In genomic region chr6:99852031-99852430, GRCh38 we compare ENCODE assay signal across 36 cellular contexts.
"Had no signal": no experiment of that assay in that cellular context is flagged by ENCODE, and none has a peak within 500 bp of the region (broad histone marks: within the 10 kb centered on the region; RNA-seq: fewer than 3 reads in every experiment).

No MANE protein-coding gene starts in this region.

- H3K36me3 ChIP-seq: adrenal gland, ascending aorta, brain microvascular endothelial cell, breast epithelium, cardiac muscle cell had no signal

- H3K9me3 Mint-ChIP-seq: activated naive CD4-positive, alpha-beta T cell treated with anti-CD3 and anti-CD28 coated beads for 36 hours; activated naive CD4-positive, alpha-beta T cell treated with anti-CD3 and anti-CD28 coated beads, Interleukin-2, amount 10 ng/mL, durations not matched to agents 7 days and 5 days; activated naive CD4-positive, alpha-beta T cell treated with anti-CD3 and anti-CD28 coated beads, Interleukin-2, amount 50 U/mL, for 24 hours; activated naive CD4-positive, alpha-beta T cell treated with anti-CD3 and anti-CD28 coated beads, Interleukin-2, amount 50 U/mL, for 72 hours; activated naive CD8-positive, alpha-beta T cell treated with anti-CD3 and anti-CD28 coated beads for 36 hours; activated naive CD8-positive, alpha-beta T cell treated with anti-CD3 and anti-CD28 coated beads, Interleukin-2, amount 10 ng/mL, durations not matched to agents 7 days and 5 days; activated naive CD8-positive, alpha-beta T cell treated with anti-CD3 and anti-CD28 coated beads, Interleukin-2, amount 50 U/mL, for 24 hours; activated T-cell treated with anti-CD3 and anti-CD28 coated beads, Interleukin-2, amount 50 U/mL, for 24 hours; activated T-cell treated with anti-CD3 and anti-CD28 coated beads, Interleukin-2, amount 50 U/mL, for 4 hours; activated T-helper 17 cell treated with anti-CD3 and anti-CD28 coated beads, Interleukin-2, amount 50 U/mL, for 72 hours; activated T-helper 2 cell treated with anti-CD3 and anti-CD28 coated beads, Interferon-gamma antibody, Interleukin-2, Interleukin-4, amounts not matched to agents 10 μg/mL and 5 μg/mL and 100 μg/mL, durations not matched to agents 14 hours and 24 hours and 36 hours; brain; central memory CD8-positive, alpha-beta T cell had no signal

- H3K4me1 ChIP-seq: adrenal gland, ascending aorta, body of pancreas, breast epithelium had no signal

- H3K4me3 Mint-ChIP-seq: activated naive CD4-positive, alpha-beta T cell treated with anti-CD3 and anti-CD28 coated beads for 36 hours; activated naive CD4-positive, alpha-beta T cell treated with anti-CD3 and anti-CD28 coated beads, Interleukin-2, amount 10 ng/mL, durations not matched to agents 7 days and 5 days; activated naive CD4-positive, alpha-beta T cell treated with anti-CD3 and anti-CD28 coated beads, Interleukin-2, amount 50 U/mL, for 24 hours; activated naive CD8-positive, alpha-beta T cell; activated naive CD8-positive, alpha-beta T cell treated with anti-CD3 and anti-CD28 coated beads for 36 hours; activated naive CD8-positive, alpha-beta T cell treated with anti-CD3 and anti-CD28 coated beads, Interleukin-2, amount 10 ng/mL, durations not matched to agents 7 days and 5 days; activated naive CD8-positive, alpha-beta T cell treated with anti-CD3 and anti-CD28 coated beads, Interleukin-2, amount 50 U/mL, for 24 hours; activated T-cell treated with anti-CD3 and anti-CD28 coated beads, Interleukin-2, amount 50 U/mL, for 24 hours; activated T-cell treated with anti-CD3 and anti-CD28 coated beads, Interleukin-2, amount 50 U/mL, for 4 hours; activated T-cell treated with anti-CD3 and anti-CD28 coated beads, Interleukin-2, amount 50 U/mL, for 72 hours; activated T-helper 17 cell treated with anti-CD3 and anti-CD28 coated beads, Interleukin-2, amount 50 U/mL, for 72 hours; brain; central memory CD8-positive, alpha-beta T cell had no signal

- H3K27ac Mint-ChIP-seq: activated naive CD4-positive, alpha-beta T cell treated with anti-CD3 and anti-CD28 coated beads for 36 hours; activated naive CD4-positive, alpha-beta T cell treated with anti-CD3 and anti-CD28 coated beads, Interleukin-2, amount 10 ng/mL, durations not matched to agents 7 days and 5 days; activated naive CD4-positive, alpha-beta T cell treated with anti-CD3 and anti-CD28 coated beads, Interleukin-2, amount 50 U/mL, for 24 hours; activated naive CD4-positive, alpha-beta T cell treated with anti-CD3 and anti-CD28 coated beads, Interleukin-2, amount 50 U/mL, for 72 hours; activated naive CD8-positive, alpha-beta T cell; activated naive CD8-positive, alpha-beta T cell treated with anti-CD3 and anti-CD28 coated beads for 36 hours; activated naive CD8-positive, alpha-beta T cell treated with anti-CD3 and anti-CD28 coated beads, Interleukin-2, amount 10 ng/mL, durations not matched to agents 7 days and 5 days; activated naive CD8-positive, alpha-beta T cell treated with anti-CD3 and anti-CD28 coated beads, Interleukin-2, amount 50 U/mL, for 24 hours; activated T-cell treated with anti-CD3 and anti-CD28 coated beads, Interleukin-2, amount 50 U/mL, for 24 hours; activated T-cell treated with anti-CD3 and anti-CD28 coated beads, Interleukin-2, amount 50 U/mL, for 72 hours; activated T-helper 17 cell treated with anti-CD3 and anti-CD28 coated beads, Interleukin-2, amount 50 U/mL, for 72 hours; activated T-helper 2 cell treated with anti-CD3 and anti-CD28 coated beads, Interferon-gamma antibody, Interleukin-2, Interleukin-4, amounts not matched to agents 10 μg/mL and 5 μg/mL and 100 μg/mL, durations not matched to agents 14 hours and 24 hours and 36 hours; brain had no signal

- H3K27me3 ChIP-seq: adrenal gland, ascending aorta, body of pancreas, brain microvascular endothelial cell, cardiac muscle cell had no signal

- H3K9me3 ChIP-seq: adrenal gland, ascending aorta, body of pancreas, breast epithelium had no signal

- H3K4me3 ChIP-seq: adrenal gland, ascending aorta, body of pancreas, breast epithelium, cardiac muscle cell had no signal

- DNase-seq: activated effector memory CD4-positive, alpha-beta T cell treated with anti-CD3 and anti-CD28 coated beads, Interleukin-2, amount 50 U/mL, for 16 hours; activated effector memory CD4-positive, alpha-beta T cell treated with Interleukin-2 at 50 U/mL for 16 hours; activated gamma-delta T cell; activated gamma-delta T cell treated with Interleukin-2 at 50 U/mL for 16 hours; activated naive CD4-positive, alpha-beta T cell; activated naive CD4-positive, alpha-beta T cell treated with anti-CD3 and anti-CD28 coated beads for 36 hours; activated naive CD4-positive, alpha-beta T cell treated with anti-CD3 and anti-CD28 coated beads, Interleukin-2, amount 10 ng/mL, durations not matched to agents 7 days and 5 days; activated naive CD4-positive, alpha-beta T cell treated with anti-CD3 and anti-CD28 coated beads, Interleukin-2, amount 50 U/mL, for 16 hours; activated naive CD4-positive, alpha-beta T cell treated with Interleukin-2 at 50 U/mL for 16 hours; activated naive CD8-positive, alpha-beta T cell treated with anti-CD3 and anti-CD28 coated beads for 36 hours; activated naive CD8-positive, alpha-beta T cell treated with anti-CD3 and anti-CD28 coated beads, Interleukin-2, amount 10 ng/mL, durations not matched to agents 7 days and 5 days; activated naive CD8-positive, alpha-beta T cell treated with anti-CD3 and anti-CD28 coated beads, Interleukin-2, amount 50 U/mL, for 24 hours; activated T-cell treated with anti-CD3 and anti-CD28 coated beads, Interleukin-2, amount 50 U/mL, for 24 hours; activated T-cell treated with anti-CD3 and anti-CD28 coated beads, Interleukin-2, amount 50 U/mL, for 4 hours; activated T-cell treated with anti-CD3 and anti-CD28 coated beads, Interleukin-2, amount 50 U/mL, for 48 hours; activated T-cell treated with anti-CD3 and anti-CD28 coated beads, Interleukin-2, amount 50 U/mL, for 72 hours; adrenal gland; amniotic stem cell; amygdala; anterior cingulate cortex; aorta; body of pancreas; brain microvascular endothelial cell; caudate nucleus; central memory CD4-positive, alpha-beta T cell; cerebellar nuclear complex had no signal

- H3K27ac ChIP-seq: adrenal gland, ascending aorta, body of pancreas, brain microvascular endothelial cell, breast epithelium, cardiac muscle cell had no signal

- H3K36me3 Mint-ChIP-seq: activated naive CD4-positive, alpha-beta T cell treated with anti-CD3 and anti-CD28 coated beads, Interleukin-2, amount 10 ng/mL, durations not matched to agents 7 days and 5 days; activated naive CD4-positive, alpha-beta T cell treated with anti-CD3 and anti-CD28 coated beads, Interleukin-2, amount 50 U/mL, for 24 hours; activated naive CD4-positive, alpha-beta T cell treated with anti-CD3 and anti-CD28 coated beads, Interleukin-2, amount 50 U/mL, for 72 hours; activated naive CD8-positive, alpha-beta T cell; activated naive CD8-positive, alpha-beta T cell treated with anti-CD3 and anti-CD28 coated beads for 36 hours; activated naive CD8-positive, alpha-beta T cell treated with anti-CD3 and anti-CD28 coated beads, Interleukin-2, amount 10 ng/mL, durations not matched to agents 7 days and 5 days; brain had no signal

- H3K4me1 Mint-ChIP-seq: activated naive CD4-positive, alpha-beta T cell treated with anti-CD3 and anti-CD28 coated beads, Interleukin-2, amount 10 ng/mL, durations not matched to agents 7 days and 5 days; activated naive CD4-positive, alpha-beta T cell treated with anti-CD3 and anti-CD28 coated beads, Interleukin-2, amount 50 U/mL, for 24 hours; activated naive CD8-positive, alpha-beta T cell treated with anti-CD3 and anti-CD28 coated beads for 36 hours; activated naive CD8-positive, alpha-beta T cell treated with anti-CD3 and anti-CD28 coated beads, Interleukin-2, amount 10 ng/mL, durations not matched to agents 7 days and 5 days; activated naive CD8-positive, alpha-beta T cell treated with anti-CD3 and anti-CD28 coated beads, Interleukin-2, amount 50 U/mL, for 24 hours; activated T-helper 17 cell treated with anti-CD3 and anti-CD28 coated beads, Interleukin-2, amount 50 U/mL, for 72 hours; brain; central memory CD8-positive, alpha-beta T cell had no signal
